ENCODE assay signal across 14 cellular contexts in genomic region chr5:10645671-10646070, GRCh38.
"Had no signal": no experiment of that assay in that cellular context is flagged by ENCODE, and none has a peak within 500 bp of the region (broad histone marks: within the 10 kb centered on the region; RNA-seq: fewer than 3 reads in every experiment).

No MANE protein-coding gene starts in this region.

- DNase-seq: activated effector memory CD4-positive, alpha-beta T cell treated with Interleukin-2 at 50 U/mL for 16 hours; activated T-cell treated with anti-CD3 and anti-CD28 coated beads for 4 hours; amygdala; brain microvascular endothelial cell; endodermal cell; erythroblast; hippocampal formation; left ventricle myocardium superior; stimulated activated CD4-positive, alpha-beta T cell treated with anti-CD3 and anti-CD28 coated beads, Interleukin-4, amount 100 ng/mL, for 4 hours; substantia nigra; upper lobe of left lung had no signal

- H3K4me1 Mint-ChIP-seq: endodermal cell, neural progenitor cell had no signal

- ATAC-seq: left ventricle myocardium superior had no signal

- H3K36me3 Mint-ChIP-seq: activated naive CD4-positive, alpha-beta T cell treated with anti-CD3 and anti-CD28 coated beads, Interleukin-2, amount 50 U/mL, for 24 hours had no signal

- H3K27ac Mint-ChIP-seq: activated naive CD4-positive, alpha-beta T cell treated with anti-CD3 and anti-CD28 coated beads, Interleukin-2, amount 50 U/mL, for 24 hours; dendritic cell treated with granulocyte-macrophage colony-stimulating factor and Interleukin-4, amounts not matched to agents 40 ng/mL and 50 ng/mL, for 4 days; endodermal cell; neural progenitor cell had no signal

- H3K4me3 Mint-ChIP-seq: activated naive CD4-positive, alpha-beta T cell treated with anti-CD3 and anti-CD28 coated beads, Interleukin-2, amount 50 U/mL, for 24 hours; dendritic cell treated with granulocyte-macrophage colony-stimulating factor and Interleukin-4, amounts not matched to agents 40 ng/mL and 50 ng/mL, for 4 days; endodermal cell; neural progenitor cell had no signal

- H3K9me3 Mint-ChIP-seq: activated naive CD4-positive, alpha-beta T cell treated with anti-CD3 and anti-CD28 coated beads, Interleukin-2, amount 50 U/mL, for 24 hours; dendritic cell treated with granulocyte-macrophage colony-stimulating factor and Interleukin-4, amounts not matched to agents 40 ng/mL and 50 ng/mL, for 4 days; endodermal cell had no signal
